Comparison of ENCODE assay signal across 1 cellular context in the genomic region with DNA sequence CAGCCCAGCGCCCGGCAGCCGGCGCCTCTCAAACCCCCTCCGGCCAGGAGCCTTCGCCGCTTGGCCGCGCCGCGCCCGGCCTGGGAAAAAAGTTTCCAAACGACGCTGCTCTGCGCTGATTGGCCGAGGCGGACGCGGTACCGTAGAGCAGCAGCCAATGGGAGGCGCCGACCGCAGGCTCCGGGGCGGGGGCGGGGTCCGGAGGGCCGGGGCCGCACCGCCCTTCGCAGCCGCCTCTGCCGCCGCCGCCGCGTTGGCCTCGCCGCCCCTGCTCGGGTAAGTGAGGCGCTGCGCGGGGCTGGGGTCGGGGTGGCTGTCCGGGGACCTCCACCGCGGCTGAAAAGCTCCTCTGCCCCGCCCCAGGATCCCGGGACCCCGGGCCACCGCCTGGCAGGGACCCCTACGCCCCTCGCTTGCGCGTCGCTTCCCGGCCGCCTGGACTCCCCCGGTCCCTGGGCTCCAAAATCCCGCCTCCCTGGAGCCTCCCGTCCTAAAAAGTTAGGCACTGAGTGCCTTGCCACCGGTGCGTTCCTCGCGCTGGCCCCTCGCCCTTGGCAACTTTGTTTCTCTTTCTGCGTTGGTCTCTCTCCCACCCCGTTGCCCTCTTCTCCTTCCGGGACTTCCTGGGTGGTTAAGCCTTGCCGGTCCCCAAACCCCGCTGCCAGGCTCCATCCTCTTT.
A peak's percentile ranks its signal among the peaks of the same experiment; 100 is the strongest.
TF ChIP-seq lines count a peak whose summit lies in the region.

A gene with protein sequence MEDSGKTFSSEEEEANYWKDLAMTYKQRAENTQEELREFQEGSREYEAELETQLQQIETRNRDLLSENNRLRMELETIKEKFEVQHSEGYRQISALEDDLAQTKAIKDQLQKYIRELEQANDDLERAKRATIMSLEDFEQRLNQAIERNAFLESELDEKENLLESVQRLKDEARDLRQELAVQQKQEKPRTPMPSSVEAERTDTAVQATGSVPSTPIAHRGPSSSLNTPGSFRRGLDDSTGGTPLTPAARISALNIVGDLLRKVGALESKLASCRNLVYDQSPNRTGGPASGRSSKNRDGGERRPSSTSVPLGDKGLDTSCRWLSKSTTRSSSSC (plus strand): TSS at position 227 of the 679 bp plus-strand sequence. CDS start 14,534 bp downstream, outside the sequence.

TF ChIP-seq in WTC11, 78 proteins besides CTCF, POLR2A, EP300 and RAD21 (continued from another document and continues in another):
- TF ChIP-seq OVOL2 (CRISPR knock-in tag; IDR thresholded peaks at IDR 0.05; ENCODE audit: borderline replicate concordance): no peak
- no peak for TF ChIP-seq ZNF396 (CRISPR knock-in tag; IDR thresholded peaks at IDR 0.05; ENCODE audit: borderline replicate concordance)
- TF ChIP-seq, protein P1, sequence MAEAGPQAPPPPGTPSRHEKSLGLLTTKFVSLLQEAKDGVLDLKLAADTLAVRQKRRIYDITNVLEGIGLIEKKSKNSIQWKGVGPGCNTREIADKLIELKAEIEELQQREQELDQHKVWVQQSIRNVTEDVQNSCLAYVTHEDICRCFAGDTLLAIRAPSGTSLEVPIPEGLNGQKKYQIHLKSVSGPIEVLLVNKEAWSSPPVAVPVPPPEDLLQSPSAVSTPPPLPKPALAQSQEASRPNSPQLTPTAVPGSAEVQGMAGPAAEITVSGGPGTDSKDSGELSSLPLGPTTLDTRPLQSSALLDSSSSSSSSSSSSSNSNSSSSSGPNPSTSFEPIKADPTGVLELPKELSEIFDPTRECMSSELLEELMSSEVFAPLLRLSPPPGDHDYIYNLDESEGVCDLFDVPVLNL (CRISPR knock-in tag; IDR thresholded peaks at IDR 0.05; ENCODE audit: borderline replicate concordance, low read depth): no peak
- TF ChIP-seq, protein P2, sequence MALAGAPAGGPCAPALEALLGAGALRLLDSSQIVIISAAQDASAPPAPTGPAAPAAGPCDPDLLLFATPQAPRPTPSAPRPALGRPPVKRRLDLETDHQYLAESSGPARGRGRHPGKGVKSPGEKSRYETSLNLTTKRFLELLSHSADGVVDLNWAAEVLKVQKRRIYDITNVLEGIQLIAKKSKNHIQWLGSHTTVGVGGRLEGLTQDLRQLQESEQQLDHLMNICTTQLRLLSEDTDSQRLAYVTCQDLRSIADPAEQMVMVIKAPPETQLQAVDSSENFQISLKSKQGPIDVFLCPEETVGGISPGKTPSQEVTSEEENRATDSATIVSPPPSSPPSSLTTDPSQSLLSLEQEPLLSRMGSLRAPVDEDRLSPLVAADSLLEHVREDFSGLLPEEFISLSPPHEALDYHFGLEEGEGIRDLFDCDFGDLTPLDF (CRISPR knock-in tag; IDR thresholded peaks at IDR 0.05): no peak
- no peak for TF ChIP-seq CBFB (CRISPR knock-in tag; IDR thresholded peaks at IDR 0.05; ENCODE audit: low read depth)
- TF ChIP-seq, protein P3, sequence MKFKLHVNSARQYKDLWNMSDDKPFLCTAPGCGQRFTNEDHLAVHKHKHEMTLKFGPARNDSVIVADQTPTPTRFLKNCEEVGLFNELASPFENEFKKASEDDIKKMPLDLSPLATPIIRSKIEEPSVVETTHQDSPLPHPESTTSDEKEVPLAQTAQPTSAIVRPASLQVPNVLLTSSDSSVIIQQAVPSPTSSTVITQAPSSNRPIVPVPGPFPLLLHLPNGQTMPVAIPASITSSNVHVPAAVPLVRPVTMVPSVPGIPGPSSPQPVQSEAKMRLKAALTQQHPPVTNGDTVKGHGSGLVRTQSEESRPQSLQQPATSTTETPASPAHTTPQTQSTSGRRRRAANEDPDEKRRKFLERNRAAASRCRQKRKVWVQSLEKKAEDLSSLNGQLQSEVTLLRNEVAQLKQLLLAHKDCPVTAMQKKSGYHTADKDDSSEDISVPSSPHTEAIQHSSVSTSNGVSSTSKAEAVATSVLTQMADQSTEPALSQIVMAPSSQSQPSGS (CRISPR knock-in tag; IDR thresholded peaks at IDR 0.05; ENCODE audit: borderline replicate concordance, low read depth): no peak
- TF ChIP-seq, protein P4, sequence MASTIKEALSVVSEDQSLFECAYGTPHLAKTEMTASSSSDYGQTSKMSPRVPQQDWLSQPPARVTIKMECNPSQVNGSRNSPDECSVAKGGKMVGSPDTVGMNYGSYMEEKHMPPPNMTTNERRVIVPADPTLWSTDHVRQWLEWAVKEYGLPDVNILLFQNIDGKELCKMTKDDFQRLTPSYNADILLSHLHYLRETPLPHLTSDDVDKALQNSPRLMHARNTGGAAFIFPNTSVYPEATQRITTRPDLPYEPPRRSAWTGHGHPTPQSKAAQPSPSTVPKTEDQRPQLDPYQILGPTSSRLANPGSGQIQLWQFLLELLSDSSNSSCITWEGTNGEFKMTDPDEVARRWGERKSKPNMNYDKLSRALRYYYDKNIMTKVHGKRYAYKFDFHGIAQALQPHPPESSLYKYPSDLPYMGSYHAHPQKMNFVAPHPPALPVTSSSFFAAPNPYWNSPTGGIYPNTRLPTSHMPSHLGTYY (CRISPR knock-in tag; IDR thresholded peaks at IDR 0.05): no peak
- TF ChIP-seq, protein P5, sequence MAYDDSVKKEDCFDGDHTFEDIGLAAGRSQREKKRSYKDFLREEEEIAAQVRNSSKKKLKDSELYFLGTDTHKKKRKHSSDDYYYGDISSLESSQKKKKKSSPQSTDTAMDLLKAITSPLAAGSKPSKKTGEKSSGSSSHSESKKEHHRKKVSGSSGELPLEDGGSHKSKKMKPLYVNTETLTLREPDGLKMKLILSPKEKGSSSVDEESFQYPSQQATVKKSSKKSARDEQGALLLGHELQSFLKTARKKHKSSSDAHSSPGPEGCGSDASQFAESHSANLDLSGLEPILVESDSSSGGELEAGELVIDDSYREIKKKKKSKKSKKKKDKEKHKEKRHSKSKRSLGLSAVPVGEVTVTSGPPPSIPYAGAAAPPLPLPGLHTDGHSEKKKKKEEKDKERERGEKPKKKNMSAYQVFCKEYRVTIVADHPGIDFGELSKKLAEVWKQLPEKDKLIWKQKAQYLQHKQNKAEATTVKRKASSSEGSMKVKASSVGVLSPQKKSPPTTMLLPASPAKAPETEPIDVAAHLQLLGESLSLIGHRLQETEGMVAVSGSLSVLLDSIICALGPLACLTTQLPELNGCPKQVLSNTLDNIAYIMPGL (CRISPR knock-in tag; IDR thresholded peaks at IDR 0.05): peak; percentile 57
- no peak for TF ChIP-seq SOX15 (CRISPR knock-in tag; IDR thresholded peaks at IDR 0.05)
- no peak for TF ChIP-seq NFATC4 (CRISPR knock-in tag; IDR thresholded peaks at IDR 0.05)
- TF ChIP-seq TP53 (CRISPR knock-in tag; IDR thresholded peaks at IDR 0.05): 0 out of 2 replicates have a peak, but pooled peaks have one; percentile 35
- TF ChIP-seq, protein P6, sequence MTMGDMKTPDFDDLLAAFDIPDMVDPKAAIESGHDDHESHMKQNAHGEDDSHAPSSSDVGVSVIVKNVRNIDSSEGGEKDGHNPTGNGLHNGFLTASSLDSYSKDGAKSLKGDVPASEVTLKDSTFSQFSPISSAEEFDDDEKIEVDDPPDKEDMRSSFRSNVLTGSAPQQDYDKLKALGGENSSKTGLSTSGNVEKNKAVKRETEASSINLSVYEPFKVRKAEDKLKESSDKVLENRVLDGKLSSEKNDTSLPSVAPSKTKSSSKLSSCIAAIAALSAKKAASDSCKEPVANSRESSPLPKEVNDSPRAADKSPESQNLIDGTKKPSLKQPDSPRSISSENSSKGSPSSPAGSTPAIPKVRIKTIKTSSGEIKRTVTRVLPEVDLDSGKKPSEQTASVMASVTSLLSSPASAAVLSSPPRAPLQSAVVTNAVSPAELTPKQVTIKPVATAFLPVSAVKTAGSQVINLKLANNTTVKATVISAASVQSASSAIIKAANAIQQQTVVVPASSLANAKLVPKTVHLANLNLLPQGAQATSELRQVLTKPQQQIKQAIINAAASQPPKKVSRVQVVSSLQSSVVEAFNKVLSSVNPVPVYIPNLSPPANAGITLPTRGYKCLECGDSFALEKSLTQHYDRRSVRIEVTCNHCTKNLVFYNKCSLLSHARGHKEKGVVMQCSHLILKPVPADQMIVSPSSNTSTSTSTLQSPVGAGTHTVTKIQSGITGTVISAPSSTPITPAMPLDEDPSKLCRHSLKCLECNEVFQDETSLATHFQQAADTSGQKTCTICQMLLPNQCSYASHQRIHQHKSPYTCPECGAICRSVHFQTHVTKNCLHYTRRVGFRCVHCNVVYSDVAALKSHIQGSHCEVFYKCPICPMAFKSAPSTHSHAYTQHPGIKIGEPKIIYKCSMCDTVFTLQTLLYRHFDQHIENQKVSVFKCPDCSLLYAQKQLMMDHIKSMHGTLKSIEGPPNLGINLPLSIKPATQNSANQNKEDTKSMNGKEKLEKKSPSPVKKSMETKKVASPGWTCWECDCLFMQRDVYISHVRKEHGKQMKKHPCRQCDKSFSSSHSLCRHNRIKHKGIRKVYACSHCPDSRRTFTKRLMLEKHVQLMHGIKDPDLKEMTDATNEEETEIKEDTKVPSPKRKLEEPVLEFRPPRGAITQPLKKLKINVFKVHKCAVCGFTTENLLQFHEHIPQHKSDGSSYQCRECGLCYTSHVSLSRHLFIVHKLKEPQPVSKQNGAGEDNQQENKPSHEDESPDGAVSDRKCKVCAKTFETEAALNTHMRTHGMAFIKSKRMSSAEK (CRISPR knock-in tag; IDR thresholded peaks at IDR 0.05; ENCODE audit: borderline replicate concordance): no peak
- TF ChIP-seq, protein P7, sequence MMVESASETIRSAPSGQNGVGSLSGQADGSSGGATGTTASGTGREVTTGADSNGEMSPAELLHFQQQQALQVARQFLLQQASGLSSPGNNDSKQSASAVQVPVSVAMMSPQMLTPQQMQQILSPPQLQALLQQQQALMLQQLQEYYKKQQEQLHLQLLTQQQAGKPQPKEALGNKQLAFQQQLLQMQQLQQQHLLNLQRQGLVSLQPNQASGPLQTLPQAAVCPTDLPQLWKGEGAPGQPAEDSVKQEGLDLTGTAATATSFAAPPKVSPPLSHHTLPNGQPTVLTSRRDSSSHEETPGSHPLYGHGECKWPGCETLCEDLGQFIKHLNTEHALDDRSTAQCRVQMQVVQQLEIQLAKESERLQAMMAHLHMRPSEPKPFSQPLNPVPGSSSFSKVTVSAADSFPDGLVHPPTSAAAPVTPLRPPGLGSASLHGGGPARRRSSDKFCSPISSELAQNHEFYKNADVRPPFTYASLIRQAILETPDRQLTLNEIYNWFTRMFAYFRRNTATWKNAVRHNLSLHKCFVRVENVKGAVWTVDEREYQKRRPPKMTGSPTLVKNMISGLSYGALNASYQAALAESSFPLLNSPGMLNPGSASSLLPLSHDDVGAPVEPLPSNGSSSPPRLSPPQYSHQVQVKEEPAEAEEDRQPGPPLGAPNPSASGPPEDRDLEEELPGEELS (CRISPR knock-in tag; IDR thresholded peaks at IDR 0.05): no peak
- TF ChIP-seq, protein P8, sequence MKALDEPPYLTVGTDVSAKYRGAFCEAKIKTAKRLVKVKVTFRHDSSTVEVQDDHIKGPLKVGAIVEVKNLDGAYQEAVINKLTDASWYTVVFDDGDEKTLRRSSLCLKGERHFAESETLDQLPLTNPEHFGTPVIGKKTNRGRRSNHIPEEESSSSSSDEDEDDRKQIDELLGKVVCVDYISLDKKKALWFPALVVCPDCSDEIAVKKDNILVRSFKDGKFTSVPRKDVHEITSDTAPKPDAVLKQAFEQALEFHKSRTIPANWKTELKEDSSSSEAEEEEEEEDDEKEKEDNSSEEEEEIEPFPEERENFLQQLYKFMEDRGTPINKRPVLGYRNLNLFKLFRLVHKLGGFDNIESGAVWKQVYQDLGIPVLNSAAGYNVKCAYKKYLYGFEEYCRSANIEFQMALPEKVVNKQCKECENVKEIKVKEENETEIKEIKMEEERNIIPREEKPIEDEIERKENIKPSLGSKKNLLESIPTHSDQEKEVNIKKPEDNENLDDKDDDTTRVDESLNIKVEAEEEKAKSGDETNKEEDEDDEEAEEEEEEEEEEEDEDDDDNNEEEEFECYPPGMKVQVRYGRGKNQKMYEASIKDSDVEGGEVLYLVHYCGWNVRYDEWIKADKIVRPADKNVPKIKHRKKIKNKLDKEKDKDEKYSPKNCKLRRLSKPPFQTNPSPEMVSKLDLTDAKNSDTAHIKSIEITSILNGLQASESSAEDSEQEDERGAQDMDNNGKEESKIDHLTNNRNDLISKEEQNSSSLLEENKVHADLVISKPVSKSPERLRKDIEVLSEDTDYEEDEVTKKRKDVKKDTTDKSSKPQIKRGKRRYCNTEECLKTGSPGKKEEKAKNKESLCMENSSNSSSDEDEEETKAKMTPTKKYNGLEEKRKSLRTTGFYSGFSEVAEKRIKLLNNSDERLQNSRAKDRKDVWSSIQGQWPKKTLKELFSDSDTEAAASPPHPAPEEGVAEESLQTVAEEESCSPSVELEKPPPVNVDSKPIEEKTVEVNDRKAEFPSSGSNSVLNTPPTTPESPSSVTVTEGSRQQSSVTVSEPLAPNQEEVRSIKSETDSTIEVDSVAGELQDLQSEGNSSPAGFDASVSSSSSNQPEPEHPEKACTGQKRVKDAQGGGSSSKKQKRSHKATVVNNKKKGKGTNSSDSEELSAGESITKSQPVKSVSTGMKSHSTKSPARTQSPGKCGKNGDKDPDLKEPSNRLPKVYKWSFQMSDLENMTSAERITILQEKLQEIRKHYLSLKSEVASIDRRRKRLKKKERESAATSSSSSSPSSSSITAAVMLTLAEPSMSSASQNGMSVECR (CRISPR knock-in tag; IDR thresholded peaks at IDR 0.05; ENCODE audit: borderline replicate concordance): 0 out of 2 replicates have a peak, but pooled peaks have one; percentile 28
- TF ChIP-seq NFYB (CRISPR knock-in tag; conservative IDR thresholded peaks at IDR 0.05; ENCODE audit: low read depth): peak; percentile 77
- peak; percentile 94; the same call in 1 of the 2 replicates for TF ChIP-seq MYBL2 (CRISPR knock-in tag; IDR thresholded peaks at IDR 0.05)
- TF ChIP-seq, protein P9, sequence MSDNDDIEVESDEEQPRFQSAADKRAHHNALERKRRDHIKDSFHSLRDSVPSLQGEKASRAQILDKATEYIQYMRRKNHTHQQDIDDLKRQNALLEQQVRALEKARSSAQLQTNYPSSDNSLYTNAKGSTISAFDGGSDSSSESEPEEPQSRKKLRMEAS (CRISPR knock-in tag; IDR thresholded peaks at IDR 0.05): no peak; the same call in 1 of the 2 replicates
- no peak for TF ChIP-seq JAZF1 (CRISPR knock-in tag; IDR thresholded peaks at IDR 0.05)
- no peak; the same call in 1 of the 2 replicates for TF ChIP-seq SMAD3 (CRISPR knock-in tag; IDR thresholded peaks at IDR 0.05; ENCODE audit: borderline replicate concordance)
- peak; percentile 56 for TF ChIP-seq ETV6 (CRISPR knock-in tag; IDR thresholded peaks at IDR 0.05)
- TF ChIP-seq FOXP1 (CRISPR knock-in tag; IDR thresholded peaks at IDR 0.05; ENCODE audit: borderline replicate concordance): peak; percentile 55; the same call in 1 of the 2 replicates
- no peak for TF ChIP-seq GRHL2 (CRISPR knock-in tag; IDR thresholded peaks at IDR 0.05; ENCODE audit: insufficient replicate concordance, severe bottlenecking)
- no peak for TF ChIP-seq NR1H2 (CRISPR knock-in tag; IDR thresholded peaks at IDR 0.05)
- no peak for TF ChIP-seq KAT7 (CRISPR knock-in tag; IDR thresholded peaks at IDR 0.05; ENCODE audit: borderline replicate concordance)
- no peak for TF ChIP-seq ELF4 (CRISPR knock-in tag; IDR thresholded peaks at IDR 0.05; ENCODE audit: low read depth)
- TF ChIP-seq ZNF263 (CRISPR knock-in tag; IDR thresholded peaks at IDR 0.05; ENCODE audit: low read depth): no peak
- no peak for TF ChIP-seq MXD4 (CRISPR knock-in tag; IDR thresholded peaks at IDR 0.05; ENCODE audit: borderline replicate concordance)
- no peak for TF ChIP-seq CREM (CRISPR knock-in tag; IDR thresholded peaks at IDR 0.05)
- TF ChIP-seq ZNF121 (CRISPR knock-in tag; IDR thresholded peaks at IDR 0.05): no peak
- no peak for TF ChIP-seq RELA (CRISPR knock-in tag; IDR thresholded peaks at IDR 0.05; ENCODE audit: borderline replicate concordance)
- 0 out of 2 replicates have a peak, but pooled peaks have one; percentile 62 for TF ChIP-seq ZNF232 (CRISPR knock-in tag; IDR thresholded peaks at IDR 0.05)
- TF ChIP-seq, protein P10, sequence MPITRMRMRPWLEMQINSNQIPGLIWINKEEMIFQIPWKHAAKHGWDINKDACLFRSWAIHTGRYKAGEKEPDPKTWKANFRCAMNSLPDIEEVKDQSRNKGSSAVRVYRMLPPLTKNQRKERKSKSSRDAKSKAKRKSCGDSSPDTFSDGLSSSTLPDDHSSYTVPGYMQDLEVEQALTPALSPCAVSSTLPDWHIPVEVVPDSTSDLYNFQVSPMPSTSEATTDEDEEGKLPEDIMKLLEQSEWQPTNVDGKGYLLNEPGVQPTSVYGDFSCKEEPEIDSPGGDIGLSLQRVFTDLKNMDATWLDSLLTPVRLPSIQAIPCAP (CRISPR knock-in tag; IDR thresholded peaks at IDR 0.05): no peak
- no peak for TF ChIP-seq ATF1 (CRISPR knock-in tag; IDR thresholded peaks at IDR 0.05)
